Comparison of ENCODE assay signal across 8 cellular contexts in genomic region chr5:73792687-73793320, GRCh38.
A peak's percentile ranks its signal among the peaks of the same experiment; 100 is the strongest.
DNase-seq lines count a peak whose midpoint lies in the region; ATAC-seq and TF ChIP-seq lines count a peak whose summit lies in the region.

No MANE protein-coding gene starts in this region.

- peaks cover 9% of the 10 kb centered on the region for H3K4me1 Mint-ChIP-seq in activated naive CD4-positive, alpha-beta T cell treated with anti-CD3 and anti-CD28 coated beads for 36 hours (ENCODE audit: low read depth)
- H3K4me1 Mint-ChIP-seq in glutamatergic neuron (ENCODE audit: low read depth, unreplicated experiment) (peaks cover 11% of the 10 kb centered on the region), progenitor cell of endocrine pancreas (ENCODE audit: low read depth) (peaks cover 19% of the 10 kb centered on the region)

- no peak overlapping the region for H3K27ac Mint-ChIP-seq in activated naive CD4-positive, alpha-beta T cell treated with anti-CD3 and anti-CD28 coated beads for 36 hours
- H3K27ac Mint-ChIP-seq in glutamatergic neuron (ENCODE audit: unreplicated experiment): no peak overlapping the region
- peak overlapping the region; percentile 63 for H3K27ac Mint-ChIP-seq in progenitor cell of endocrine pancreas

- H3K27me3 Mint-ChIP-seq in activated naive CD4-positive, alpha-beta T cell treated with anti-CD3 and anti-CD28 coated beads for 36 hours (ENCODE audit: low read depth): peaks cover 30% of the 10 kb centered on the region
- H3K27me3 Mint-ChIP-seq in glutamatergic neuron (ENCODE audit: unreplicated experiment) (no peaks in the 10 kb centered on the region), progenitor cell of endocrine pancreas (no peaks in the 10 kb centered on the region)

- peak; percentile 73 for DNase-seq in AG08395 (ENCODE audit: low spot score)
- DNase-seq in Kasumi-1 (lab: John Stamatoyannopoulos, UW): peak; percentile 62 to 84
- peak; percentile 72 for DNase-seq in SK-N-DZ (ENCODE audit: low spot score)
- DNase-seq in activated naive CD4-positive, alpha-beta T cell treated with anti-CD3 and anti-CD28 coated beads for 36 hours: peak; percentile 80
- DNase-seq in glutamatergic neuron: peak; percentile 83
- peak; percentile 67 for DNase-seq in progenitor cell of endocrine pancreas (ENCODE audit: low spot score, unreplicated experiment)

- no peaks in the 10 kb centered on the region for H3K36me3 Mint-ChIP-seq in activated naive CD4-positive, alpha-beta T cell treated with anti-CD3 and anti-CD28 coated beads for 36 hours (ENCODE audit: low read depth)
- H3K36me3 Mint-ChIP-seq in glutamatergic neuron (ENCODE audit: unreplicated experiment) (no peaks in the 10 kb centered on the region), progenitor cell of endocrine pancreas (ENCODE audit: insufficient read depth) (no peaks in the 10 kb centered on the region)

- H3K9me3 Mint-ChIP-seq in activated naive CD4-positive, alpha-beta T cell treated with anti-CD3 and anti-CD28 coated beads for 36 hours: no peaks in the 10 kb centered on the region
- H3K9me3 Mint-ChIP-seq in glutamatergic neuron (ENCODE audit: unreplicated experiment): no peaks in the 10 kb centered on the region
- no peaks in the 10 kb centered on the region for H3K9me3 Mint-ChIP-seq in progenitor cell of endocrine pancreas (ENCODE audit: low read depth)

- intact Hi-C loops in activated naive CD4-positive, alpha-beta T cell treated with anti-CD3 and anti-CD28 coated beads for 36 hours (cut with micrococcal nuclease): loop anchor here (1.0 to 10.0 kb wide), 4 partner anchors 202 to 852 kb away; partner anchors contain the start of gene ENC1

- H3K4me3 Mint-ChIP-seq in activated naive CD4-positive, alpha-beta T cell treated with anti-CD3 and anti-CD28 coated beads for 36 hours: no peak overlapping the region
- H3K4me3 Mint-ChIP-seq in glutamatergic neuron (ENCODE audit: unreplicated experiment): no peak overlapping the region
- H3K4me3 Mint-ChIP-seq in progenitor cell of endocrine pancreas (ENCODE audit: low read depth): no peak overlapping the region

- ATAC-seq in GM18498 (IDR thresholded peaks at IDR 0.05; ENCODE audit: unreplicated experiment) (peak; percentile 64), HG03521 (IDR thresholded peaks at IDR 0.05; ENCODE audit: unreplicated experiment) (no peak)

- TF ChIP-seq CTCF in glutamatergic neuron (IDR thresholded peaks at IDR 0.05; ENCODE audit: partially characterized antibody, unreplicated experiment) (peak; percentile 88), progenitor cell of endocrine pancreas (IDR thresholded peaks at IDR 0.05; ENCODE audit: unreplicated experiment) (peak; percentile 97)

- CTCF ChIA-PET in activated naive CD4-positive, alpha-beta T cell treated with anti-CD3 and anti-CD28 coated beads for 36 hours (lab: Charles Lee): interaction anchor here (0.5 to 7.8 kb wide), 13 partner anchors 9 to 1175 kb away, joined by 3 to 155 read pairs (median 4); no protein-coding TSS in a partner anchor
